22 cellular contexts compared by ENCODE assay signal in genomic region chr9:83670381-83670780, GRCh38.
"Had no signal": no experiment of that assay in that cellular context is flagged by ENCODE, and none has a peak within 500 bp of the region (broad histone marks: within the 10 kb centered on the region; RNA-seq: fewer than 3 reads in every experiment).

No MANE protein-coding gene starts in this region.

- H3K9me3 Mint-ChIP-seq: activated B cell treated with CpG ODN at 0.5 μM for 24 hours; activated CD4-positive, alpha-beta T cell treated with anti-CD3 and anti-CD28 coated beads, Interleukin-2, amount 10 ng/mL, durations not matched to agents 24 days and 14 days; activated naive CD4-positive, alpha-beta T cell treated with anti-CD3 and anti-CD28 coated beads, Interleukin-2, amount 50 U/mL, for 72 hours; activated naive CD8-positive, alpha-beta T cell treated with anti-CD3 and anti-CD28 coated beads, Interleukin-2, amount 50 U/mL, for 24 hours; brain; central memory CD8-positive, alpha-beta T cell had no signal

- DNase-seq: activated B cell treated with CpG ODN at 0.5 μM for 24 hours; activated CD4-positive, alpha-beta T cell treated with anti-CD3 and anti-CD28 coated beads for 1 hour; activated CD4-positive, alpha-beta T cell treated with anti-CD3 and anti-CD28 coated beads, Interleukin-2, amount 10 ng/mL, durations not matched to agents 24 days and 14 days; activated CD4-positive, alpha-beta T cell treated with anti-CD3 and anti-CD28 coated beads, Interleukin-2, amount 50 U/mL, for 48 hours; activated CD8-positive, alpha-beta memory T cell treated with anti-CD3 and anti-CD28 coated beads, Interleukin-2, amount 10 ng/mL, durations not matched to agents 7 days and 5 days; activated naive CD8-positive, alpha-beta T cell treated with anti-CD3 and anti-CD28 coated beads, Interleukin-2, amount 50 U/mL, for 24 hours; amniotic stem cell; NCI-H1048; NCI-H1417; NCI-H1930; NCI-H2171; NCI-H226; NCI-H774; NK-92 treated with Interleukin-12 subunit alpha and Interleukin-12 subunit beta, amount 100 ng/mL, for 24 hours; PC-9; SHP77 treated with DMSO at 0.1 percent for 48 hours; T-helper 17 cell; T-helper 9 cell had no signal

- H3K4me1 Mint-ChIP-seq: activated CD8-positive, alpha-beta memory T cell treated with anti-CD3 and anti-CD28 coated beads, Interleukin-2, amount 10 ng/mL, durations not matched to agents 7 days and 5 days; brain had no signal

- H3K27me3 Mint-ChIP-seq: activated B cell treated with CpG ODN at 0.5 μM for 24 hours; activated CD4-positive, alpha-beta T cell treated with anti-CD3 and anti-CD28 coated beads, Interleukin-2, amount 10 ng/mL, durations not matched to agents 24 days and 14 days; activated CD8-positive, alpha-beta memory T cell treated with anti-CD3 and anti-CD28 coated beads, Interleukin-2, amount 10 ng/mL, durations not matched to agents 7 days and 5 days; activated naive CD8-positive, alpha-beta T cell treated with anti-CD3 and anti-CD28 coated beads, Interleukin-2, amount 50 U/mL, for 24 hours; brain; central memory CD8-positive, alpha-beta T cell; T-helper 17 cell had no signal

- H3K27ac ChIP-seq: KMS-11, PC-9 had no signal

- H3K27ac Mint-ChIP-seq: activated B cell treated with CpG ODN at 0.5 μM for 24 hours; activated CD4-positive, alpha-beta T cell treated with anti-CD3 and anti-CD28 coated beads, Interleukin-2, amount 10 ng/mL, durations not matched to agents 24 days and 14 days; activated CD8-positive, alpha-beta memory T cell treated with anti-CD3 and anti-CD28 coated beads, Interleukin-2, amount 10 ng/mL, durations not matched to agents 7 days and 5 days; brain had no signal

- H3K4me3 Mint-ChIP-seq: activated B cell treated with CpG ODN at 0.5 μM for 24 hours; activated CD4-positive, alpha-beta T cell treated with anti-CD3 and anti-CD28 coated beads, Interleukin-2, amount 10 ng/mL, durations not matched to agents 24 days and 14 days; activated CD8-positive, alpha-beta memory T cell treated with anti-CD3 and anti-CD28 coated beads, Interleukin-2, amount 10 ng/mL, durations not matched to agents 7 days and 5 days; activated naive CD8-positive, alpha-beta T cell treated with anti-CD3 and anti-CD28 coated beads, Interleukin-2, amount 50 U/mL, for 24 hours; brain; central memory CD8-positive, alpha-beta T cell; T-helper 17 cell had no signal

- ATAC-seq: activated CD8-positive, alpha-beta memory T cell treated with anti-CD3 and anti-CD28 coated beads, Interleukin-2, amount 10 ng/mL, durations not matched to agents 7 days and 5 days; activated naive CD4-positive, alpha-beta T cell treated with anti-CD3 and anti-CD28 coated beads, Interleukin-2, amount 50 U/mL, for 72 hours; activated naive CD8-positive, alpha-beta T cell treated with anti-CD3 and anti-CD28 coated beads, Interleukin-2, amount 50 U/mL, for 24 hours; T-helper 17 cell had no signal

- H3K4me3 ChIP-seq: PC-9 had no signal
